In the genomic region with DNA sequence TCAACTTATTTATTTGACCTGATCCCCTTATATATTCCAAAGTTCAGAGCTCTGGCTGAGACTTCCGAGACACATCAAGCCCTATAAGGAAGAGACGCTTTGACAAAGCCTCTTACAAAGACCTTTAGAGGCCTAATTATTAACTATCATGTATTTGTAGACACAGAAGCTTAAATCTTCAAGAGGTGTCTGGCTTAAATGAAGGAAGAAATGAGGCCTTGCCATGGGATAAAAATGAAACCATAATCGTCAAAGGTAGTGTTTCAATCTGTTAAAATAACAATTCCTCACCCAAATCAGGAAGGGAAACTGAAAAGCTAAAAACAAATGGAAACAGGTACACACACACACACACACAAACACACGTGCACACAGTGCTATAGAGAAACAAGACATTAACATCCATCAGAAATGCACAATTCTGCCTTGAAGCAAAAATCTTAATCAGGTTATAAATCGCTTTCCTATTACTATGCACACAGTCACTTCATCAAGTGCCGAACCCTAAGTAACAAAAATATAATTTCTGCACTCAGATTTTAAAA, we compare ENCODE assay signal across 13 cellular contexts. TPM values are rescaled to one million over a fixed set of nuclear protein-coding genes. Genes with fewer than 3 reads are reported as not detected.
DNase-seq lines count a peak whose midpoint lies in the region; ATAC-seq and TF ChIP-seq lines count a peak whose summit lies in the region.
"Had no signal": no experiment of that assay in that cellular context is flagged by ENCODE, and none has a peak within 500 bp of the region (broad histone marks: within the 10 kb centered on the region; RNA-seq: fewer than 3 reads in every experiment).

No MANE protein-coding gene starts in this region.

- no peak overlapping the region for H2AK5ac ChIP-seq in mesendoderm (ENCODE audit: low read length)

- no peak overlapping the region for H3K9ac ChIP-seq in mesendoderm (ENCODE audit: low read length)

- H3K4me3 Mint-ChIP-seq in activated CD4-positive, alpha-beta T cell treated with anti-CD3 and anti-CD28 coated beads, Interleukin-2, amount 10 ng/mL, durations not matched to agents 7 days and 5 days = no peak overlapping the region
- peak overlapping the region in 1 of 5 experiments; percentile 11 for H3K4me3 Mint-ChIP-seq in brain
- no peak overlapping the region for H3K4me3 Mint-ChIP-seq in activated CD8-positive, alpha-beta memory T cell treated with anti-CD3 and anti-CD28 coated beads, Interleukin-2, amount 10 ng/mL, durations not matched to agents 7 days and 5 days
- H3K4me3 Mint-ChIP-seq: activated CD4-positive, alpha-beta memory T cell treated with anti-CD3 and anti-CD28 coated beads for 36 hours had no signal

- no peak for ATAC-seq in GM21390 (IDR thresholded peaks at IDR 0.05; ENCODE audit: unreplicated experiment)
- ATAC-seq in activated CD8-positive, alpha-beta memory T cell treated with anti-CD3 and anti-CD28 coated beads, Interleukin-2, amount 10 ng/mL, durations not matched to agents 7 days and 5 days = no peak
- no peak for ATAC-seq in GM21423 (IDR thresholded peaks at IDR 0.05; ENCODE audit: unreplicated experiment)

- H3K27ac ChIP-seq in mesendoderm (ENCODE audit: low read depth, low read length) (no peak overlapping the region), tibial artery (peak overlapping the region; percentile 82 to 88)

- H3K27me3 ChIP-seq in mesendoderm (ENCODE audit: insufficient read depth, low read length, poor library complexity) (no peaks in the 10 kb centered on the region), tibial artery (no peaks in the 10 kb centered on the region)

- H3K27me3 Mint-ChIP-seq in activated CD4-positive, alpha-beta T cell treated with anti-CD3 and anti-CD28 coated beads, Interleukin-2, amount 10 ng/mL, durations not matched to agents 7 days and 5 days = no peaks in the 10 kb centered on the region
- peaks cover 5% of the 10 kb centered on the region for H3K27me3 Mint-ChIP-seq in brain
- H3K27me3 Mint-ChIP-seq in activated CD8-positive, alpha-beta memory T cell treated with anti-CD3 and anti-CD28 coated beads, Interleukin-2, amount 10 ng/mL, durations not matched to agents 7 days and 5 days = no peaks in the 10 kb centered on the region
- H3K27me3 Mint-ChIP-seq: activated CD4-positive, alpha-beta memory T cell treated with anti-CD3 and anti-CD28 coated beads for 36 hours had no signal

- no peaks in the 10 kb centered on the region for H3K79me2 ChIP-seq in mesendoderm (ENCODE audit: control insufficient read depth, insufficient read depth, low read length)

- peaks cover 38% of the 10 kb centered on the region for H3K36me3 Mint-ChIP-seq in activated CD4-positive, alpha-beta T cell treated with anti-CD3 and anti-CD28 coated beads, Interleukin-2, amount 10 ng/mL, durations not matched to agents 7 days and 5 days (ENCODE audit: low read depth)
- H3K36me3 Mint-ChIP-seq in brain = peaks cover 34% of the 10 kb centered on the region
- H3K36me3 Mint-ChIP-seq in activated CD8-positive, alpha-beta memory T cell treated with anti-CD3 and anti-CD28 coated beads, Interleukin-2, amount 10 ng/mL, durations not matched to agents 7 days and 5 days = peaks cover 28% of the 10 kb centered on the region

- intact Hi-C loops in tibial artery (cut with DNase I; ENCODE audit: low total_unique reads) = loop anchor here (10.0 kb wide), 1 partner anchor 64 kb away; a partner anchor contains a TSS

- no peak overlapping the region for H3K4me2 ChIP-seq in mesendoderm (ENCODE audit: low read length)

- H3K4me3 ChIP-seq in mesendoderm (ENCODE audit: low read length) (no peak overlapping the region), tibial artery (peak overlapping the region in 1 of 2 donors; percentile 17)

- H2BK5ac ChIP-seq in mesendoderm (ENCODE audit: low read length) = no peak overlapping the region

- POLR2A ChIA-PET in activated CD4-positive, alpha-beta T cell treated with anti-CD3 and anti-CD28 coated beads, Interleukin-2, amount 10 ng/mL, durations not matched to agents 7 days and 5 days (lab: Charles Lee) = no interaction called here

- H3K56ac ChIP-seq in mesendoderm (ENCODE audit: low read length) = no peak overlapping the region

- no peak for TF ChIP-seq CTCF in brain (conservative IDR thresholded peaks at IDR 0.05)
- TF ChIP-seq CTCF in tibial artery (IDR thresholded peaks at IDR 0.05) = no peak

- H3K36me3 ChIP-seq in mesendoderm (ENCODE audit: control insufficient read depth, insufficient read depth, low read length) (no peaks in the 10 kb centered on the region), tibial artery (peaks cover 8 to 22% (median 17%) of the 10 kb centered on the region in 3 donors)

- H3K23ac ChIP-seq in mesendoderm (ENCODE audit: low read length) = no peak overlapping the region

- H3K27ac Mint-ChIP-seq in activated CD4-positive, alpha-beta T cell treated with anti-CD3 and anti-CD28 coated beads, Interleukin-2, amount 10 ng/mL, durations not matched to agents 7 days and 5 days = peak overlapping the region; percentile 26
- peak overlapping the region in 4 of 5 experiments; percentile 26 to 85 (median 58) for H3K27ac Mint-ChIP-seq in brain
- H3K27ac Mint-ChIP-seq in activated CD8-positive, alpha-beta memory T cell treated with anti-CD3 and anti-CD28 coated beads, Interleukin-2, amount 10 ng/mL, durations not matched to agents 7 days and 5 days = no peak overlapping the region

- no peak overlapping the region for H4K8ac ChIP-seq in mesendoderm (ENCODE audit: low read depth, low read length)

- H2BK15ac ChIP-seq in mesendoderm (replicated peaks; ENCODE audit: low read depth) = no peak overlapping the region

- H2BK120ac ChIP-seq in mesendoderm (ENCODE audit: low read depth, low read length) = no peak overlapping the region

- H3K9me3 ChIP-seq in tibial artery = no peaks in the 10 kb centered on the region

- WGBS in mesendoderm (ENCODE audit: extremely low coverage, insufficient coverage, low lambda C conversion rate) = no CpG with 5 or more reads among the region's 6 CpGs

- H3K18ac ChIP-seq in mesendoderm (ENCODE audit: low read length) = peak overlapping the region; percentile 18

- no peak overlapping the region for H3K4ac ChIP-seq in mesendoderm (ENCODE audit: low read depth, low read length)

- peaks cover 2% of the 10 kb centered on the region for H3K79me1 ChIP-seq in mesendoderm (ENCODE audit: low read length)

- CTCF ChIA-PET in activated CD4-positive, alpha-beta T cell treated with anti-CD3 and anti-CD28 coated beads, Interleukin-2, amount 10 ng/mL, durations not matched to agents 7 days and 5 days (lab: Charles Lee) = no interaction called here
- CTCF ChIA-PET in activated CD8-positive, alpha-beta memory T cell treated with anti-CD3 and anti-CD28 coated beads, Interleukin-2, amount 10 ng/mL, durations not matched to agents 7 days and 5 days (lab: Charles Lee) = no interaction called here

- H4K5ac ChIP-seq in mesendoderm (ENCODE audit: low read length) = no peak overlapping the region

- H3K4me1 ChIP-seq in mesendoderm (ENCODE audit: control insufficient read depth, low read depth, low read length) = peaks cover 12% of the 10 kb centered on the region
- peaks cover 0 to 80% (median 34%) of the 10 kb centered on the region in 4 donors for H3K4me1 ChIP-seq in tibial artery

- DNase-seq in activated CD4-positive, alpha-beta T cell treated with anti-CD3 and anti-CD28 coated beads, Interleukin-2, amount 10 ng/mL, durations not matched to agents 7 days and 5 days = no peak
- DNase-seq in activated CD4-positive, alpha-beta T cell treated with anti-CD3 and anti-CD28 coated beads for 48 hours = no peak
- DNase-seq in mesendoderm = no peak
- no peak for DNase-seq in tibial artery
- no peak for DNase-seq in activated CD8-positive, alpha-beta memory T cell treated with anti-CD3 and anti-CD28 coated beads, Interleukin-2, amount 10 ng/mL, durations not matched to agents 7 days and 5 days
- DNase-seq: 8988T; activated CD4-positive, alpha-beta memory T cell treated with anti-CD3 and anti-CD28 coated beads for 36 hours; amniotic stem cell; MV-4-11; NCI-H69 had no signal

- H3K9me3 Mint-ChIP-seq in activated CD4-positive, alpha-beta T cell treated with anti-CD3 and anti-CD28 coated beads, Interleukin-2, amount 10 ng/mL, durations not matched to agents 7 days and 5 days = no peaks in the 10 kb centered on the region
- H3K9me3 Mint-ChIP-seq in brain = peaks cover 0 to 2% (median 0%) of the 10 kb centered on the region in 5 experiments
- no peaks in the 10 kb centered on the region for H3K9me3 Mint-ChIP-seq in activated CD8-positive, alpha-beta memory T cell treated with anti-CD3 and anti-CD28 coated beads, Interleukin-2, amount 10 ng/mL, durations not matched to agents 7 days and 5 days (ENCODE audit: low read depth)
- H3K9me3 Mint-ChIP-seq: activated CD4-positive, alpha-beta memory T cell treated with anti-CD3 and anti-CD28 coated beads for 36 hours had no signal

- peaks cover 22% of the 10 kb centered on the region for H3K4me1 Mint-ChIP-seq in activated CD4-positive, alpha-beta T cell treated with anti-CD3 and anti-CD28 coated beads, Interleukin-2, amount 10 ng/mL, durations not matched to agents 7 days and 5 days
- H3K4me1 Mint-ChIP-seq in brain = peaks cover 62% of the 10 kb centered on the region
- H3K4me1 Mint-ChIP-seq in activated CD8-positive, alpha-beta memory T cell treated with anti-CD3 and anti-CD28 coated beads, Interleukin-2, amount 10 ng/mL, durations not matched to agents 7 days and 5 days = peaks cover 27% of the 10 kb centered on the region

RNA-seq across cellular contexts. Expression of a gene that starts 50.2 kb away (rescaled TPM):
- total RNA-seq in activated CD4-positive, alpha-beta T cell treated with anti-CD3 and anti-CD28 coated beads, Interleukin-2, amount 10 ng/mL, durations not matched to agents 7 days and 5 days = 10 to 100 TPM; 83.2 to 93.2 TPM
- polyA plus RNA-seq in brain (ENCODE audit: insufficient read depth, low read depth, low replicate concordance) = 26.4 TPM
- 73.5 TPM for polyA plus RNA-seq in mesendoderm (2013, experiment 1 of 2)
- 74.5 TPM for polyA plus RNA-seq in mesendoderm (2013, experiment 2 of 2)
- 100 to 1,000 TPM in 1 of 2 experiments, 10 to 100 TPM in 1; 83.4 to 107 TPM for total RNA-seq in activated CD8-positive, alpha-beta memory T cell treated with anti-CD3 and anti-CD28 coated beads, Interleukin-2, amount 10 ng/mL, durations not matched to agents 7 days and 5 days
